Comparison of ENCODE assay signal across 8 cellular contexts in genomic region chr3:127547761-127548605, GRCh38. TPM values are rescaled to one million over a fixed set of nuclear protein-coding genes. Genes with fewer than 3 reads are reported as not detected.
DNase-seq lines count a peak whose midpoint lies in the region; ATAC-seq and TF ChIP-seq lines count a peak whose summit lies in the region.

No MANE protein-coding gene starts in this region.

- DNase-seq in NCI-H2227 (lab: John Stamatoyannopoulos, UW; ENCODE audit: unreplicated experiment) (peak; percentile 68), NCI-H2227 treated with DMSO at 0.1 percent for 48 hours (lab: John Stamatoyannopoulos, UW) (no peak), HUDEP-2 (lab: John Stamatoyannopoulos, UW; ENCODE audit: unreplicated experiment in 76 of 76) (peak in 40 of 76 experiments; percentile 2 to 63 (median 37)), fibroblast of peridontal ligament (ENCODE audit: extremely low read depth) (peak; percentile 52)
- DNase-seq in stimulated activated naive CD4-positive, alpha-beta T cell treated with Interleukin-2 at 50 U/mL for 16 hours (lab: John Stamatoyannopoulos, UW) = peak; percentile 72

- no peaks in the 10 kb centered on the region for H3K36me3 Mint-ChIP-seq in activated T-helper 17 cell treated with anti-CD3 and anti-CD28 coated beads, Interleukin-2, amount 50 U/mL, for 72 hours (ENCODE audit: low read depth)
- H3K36me3 Mint-ChIP-seq in nephron (ENCODE audit: low read depth) = no peaks in the 10 kb centered on the region

- peaks cover 10% of the 10 kb centered on the region for H3K4me1 Mint-ChIP-seq in activated T-helper 17 cell treated with anti-CD3 and anti-CD28 coated beads, Interleukin-2, amount 50 U/mL, for 72 hours
- H3K4me1 Mint-ChIP-seq in nephron = peaks cover 52% of the 10 kb centered on the region

- TF ChIP-seq CTCF in nephron (IDR thresholded peaks at IDR 0.05; ENCODE audit: unreplicated experiment in 3 of 3) = peak; percentile 66 to 72 (median 72)

- peak overlapping the region; percentile 66 for H3K27ac Mint-ChIP-seq in activated T-helper 17 cell treated with anti-CD3 and anti-CD28 coated beads, Interleukin-2, amount 50 U/mL, for 72 hours
- H3K27ac Mint-ChIP-seq in nephron = peak overlapping the region in 1 of 3 experiments; percentile 13

- peaks cover 4% of the 10 kb centered on the region for H3K27me3 Mint-ChIP-seq in activated T-helper 17 cell treated with anti-CD3 and anti-CD28 coated beads, Interleukin-2, amount 50 U/mL, for 72 hours
- H3K27me3 Mint-ChIP-seq in nephron (ENCODE audit: low read depth) = peaks cover 8% of the 10 kb centered on the region

- no peaks in the 10 kb centered on the region for H3K9me3 Mint-ChIP-seq in activated T-helper 17 cell treated with anti-CD3 and anti-CD28 coated beads, Interleukin-2, amount 50 U/mL, for 72 hours
- no peaks in the 10 kb centered on the region for H3K9me3 Mint-ChIP-seq in nephron

- ATAC-seq in activated T-helper 17 cell treated with anti-CD3 and anti-CD28 coated beads, Interleukin-2, amount 50 U/mL, for 72 hours (replicated peaks) = peak; percentile 88

- H3K4me3 Mint-ChIP-seq in activated T-helper 17 cell treated with anti-CD3 and anti-CD28 coated beads, Interleukin-2, amount 50 U/mL, for 72 hours = peak overlapping the region; percentile 88
- peak overlapping the region; percentile 73 to 80 (median 76) for H3K4me3 Mint-ChIP-seq in nephron

TF ChIP-seq in PFSK-1, 5 proteins besides CTCF, POLR2A, EP300 and RAD21:
- TF ChIP-seq POLR2AphosphoS5 (IDR thresholded peaks at IDR 0.05; ENCODE audit: low read depth, low read length) (no peak), FOXP2 (optimal IDR thresholded peaks at IDR 0.05; ENCODE audit: borderline replicate concordance, extremely low read depth, extremely low read length, insufficient read depth) (peak; percentile 37)

RNA-seq across cellular contexts. Expression of gene TPRA1, which starts 42.5 kb away (rescaled TPM):
- 49.0 TPM for polyA plus RNA-seq in PFSK-1 (2012; ENCODE audit: insufficient read length, low read depth)
- 10 to 100 TPM; 23.1 to 32.5 TPM for total RNA-seq in activated T-helper 17 cell treated with anti-CD3 and anti-CD28 coated beads, Interleukin-2, amount 50 U/mL, for 72 hours

RNA-seq across cellular contexts. Expression of gene MCM2, which starts 50.2 kb away (rescaled TPM):
- 74.1 TPM for polyA plus RNA-seq in PFSK-1 (2012; ENCODE audit: insufficient read length, low read depth)
- 100 to 1,000 TPM; 143 to 221 TPM for total RNA-seq in activated T-helper 17 cell treated with anti-CD3 and anti-CD28 coated beads, Interleukin-2, amount 50 U/mL, for 72 hours
